19 cellular contexts compared by ENCODE assay signal in genomic region chr7:38546763-38547162, GRCh38.
DNase-seq lines count a peak whose midpoint lies in the region; ATAC-seq and TF ChIP-seq lines count a peak whose summit lies in the region.
"Had no signal": no experiment of that assay in that cellular context is flagged by ENCODE, and none has a peak within 500 bp of the region (broad histone marks: within the 10 kb centered on the region; RNA-seq: fewer than 3 reads in every experiment).

No MANE protein-coding gene starts in this region.

- no peaks in the 10 kb centered on the region for H3K36me3 ChIP-seq in GM23338 (ENCODE audit: insufficient read depth)
- H3K36me3 ChIP-seq in endodermal cell (ENCODE audit: control insufficient read depth, insufficient read depth, low read length), result no peaks in the 10 kb centered on the region
- H3K36me3 ChIP-seq: BLaER1 treated with 17β-estradiol and CSF1 and Interleukin-3, amounts not matched to agents 10 nM and 100 nM had no signal

- H2AFZ ChIP-seq in GM23338, result no peak overlapping the region

- no peaks in the 10 kb centered on the region; the same call in 1 of the 2 replicates for H4K20me1 ChIP-seq in GM23338 (replicated peaks; ENCODE audit: insufficient read depth)
- H4K20me1 ChIP-seq: BLaER1 treated with 17β-estradiol and CSF1 and Interleukin-3, amounts not matched to agents 10 nM and 100 nM had no signal

- no peaks in the 10 kb centered on the region for H3K36me3 Mint-ChIP-seq in GM23338 (ENCODE audit: low read depth)
- H3K36me3 Mint-ChIP-seq in T-helper 17 cell (ENCODE audit: low read depth), result peaks cover 2% of the 10 kb centered on the region
- H3K36me3 Mint-ChIP-seq in endodermal cell (ENCODE audit: low read depth), result no peaks in the 10 kb centered on the region
- no peaks in the 10 kb centered on the region for H3K36me3 Mint-ChIP-seq in activated CD4-positive, alpha-beta memory T cell treated with anti-CD3 and anti-CD28 coated beads, Interleukin-2, amount 10 ng/mL, durations not matched to agents 7 days and 5 days (ENCODE audit: low read depth)
- H3K36me3 Mint-ChIP-seq: CD8-positive, alpha-beta T cell had no signal

- no peaks in the 10 kb centered on the region for H3K79me2 ChIP-seq in GM23338 (replicated peaks; ENCODE audit: insufficient read depth)

- H3K4me1 Mint-ChIP-seq in GM23338 (peaks cover 12% of the 10 kb centered on the region), T-helper 17 cell (peaks cover 3% of the 10 kb centered on the region), endodermal cell (no peaks in the 10 kb centered on the region)
- H3K4me1 Mint-ChIP-seq in activated CD4-positive, alpha-beta memory T cell treated with anti-CD3 and anti-CD28 coated beads, Interleukin-2, amount 10 ng/mL, durations not matched to agents 7 days and 5 days, result no peaks in the 10 kb centered on the region
- H3K4me1 Mint-ChIP-seq: B cell had no signal

- DNase-seq in GM23338 (ENCODE audit: low spot score) (no peak), T-helper 17 cell (no peak), endodermal cell (peak; percentile 41), iPS-NIHi7 (ENCODE audit: extremely low spot score) (peak; percentile 26), NCI-H526 treated with DMSO at 0.1 percent for 48 hours (lab: John Stamatoyannopoulos, UW) (no peak)
- DNase-seq in activated CD4-positive, alpha-beta memory T cell treated with anti-CD3 and anti-CD28 coated beads, Interleukin-2, amount 10 ng/mL, durations not matched to agents 7 days and 5 days, result no peak
- DNase-seq: AML-193; Caco-2; Calu3; CD4-positive, alpha-beta T cell; CD8-positive, alpha-beta T cell; DMS79 treated with DMSO at 0.1 percent for 48 hours; GF-D8 had no signal

- WGBS in endodermal cell (ENCODE audit: insufficient coverage in 1 of 2, insufficient read length in 1 of 2), 2 experiments, result 63 to 79% methylated on average over 2 to 4 of the region's 4 CpGs

- no peak overlapping the region for H3K9ac ChIP-seq in endodermal cell (ENCODE audit: extremely low read depth, low read length, poor library complexity, severe bottlenecking)
- H3K9ac ChIP-seq: BLaER1 treated with 17β-estradiol and CSF1 and Interleukin-3, amounts not matched to agents 10 nM and 100 nM had no signal

- ATAC-seq in GM23338 (peak; percentile 60), T-helper 17 cell (no peak), GM21528 (IDR thresholded peaks at IDR 0.05; ENCODE audit: low FRiP score, unreplicated experiment) (no peak)
- ATAC-seq: A549; CD8-positive, alpha-beta T cell had no signal

- H3K27ac ChIP-seq in GM23338 (ENCODE audit: low read depth) (no peak overlapping the region), endodermal cell (ENCODE audit: low read depth, low read length) (no peak overlapping the region)
- H3K27ac ChIP-seq: 22Rv1; A549; BLaER1 treated with 17β-estradiol and CSF1 and Interleukin-3, amounts not matched to agents 10 nM and 100 nM; C4-2B had no signal

- CTCF ChIA-PET in activated CD4-positive, alpha-beta memory T cell treated with anti-CD3 and anti-CD28 coated beads, Interleukin-2, amount 10 ng/mL, durations not matched to agents 7 days and 5 days (lab: Charles Lee), result no interaction called here

- H3K9me3 ChIP-seq in T-helper 17 cell (ENCODE audit: control insufficient read depth, low read length, poor library complexity, severe bottlenecking), result no peaks in the 10 kb centered on the region
- H3K9me3 ChIP-seq in endodermal cell (ENCODE audit: control insufficient read depth, low read length), result no peaks in the 10 kb centered on the region
- H3K9me3 ChIP-seq: A549; BLaER1 treated with 17β-estradiol and CSF1 and Interleukin-3, amounts not matched to agents 10 nM and 100 nM; Caco-2 had no signal

- POLR2A ChIA-PET in activated CD4-positive, alpha-beta memory T cell treated with anti-CD3 and anti-CD28 coated beads, Interleukin-2, amount 10 ng/mL, durations not matched to agents 7 days and 5 days (lab: Charles Lee), result no interaction called here

- H3K4me2 ChIP-seq in GM23338, result no peak overlapping the region
- H3K4me2 ChIP-seq: A549; BLaER1 treated with 17β-estradiol and CSF1 and Interleukin-3, amounts not matched to agents 10 nM and 100 nM had no signal

- H3K27me3 Mint-ChIP-seq in GM23338 (ENCODE audit: insufficient read depth, low read depth, poor library complexity) (no peaks in the 10 kb centered on the region), T-helper 17 cell (peaks cover 30% of the 10 kb centered on the region), endodermal cell (ENCODE audit: insufficient read depth) (no peaks in the 10 kb centered on the region)
- H3K27me3 Mint-ChIP-seq in activated CD4-positive, alpha-beta memory T cell treated with anti-CD3 and anti-CD28 coated beads, Interleukin-2, amount 10 ng/mL, durations not matched to agents 7 days and 5 days, result peaks cover 11% of the 10 kb centered on the region

- H3K4me3 ChIP-seq in GM23338 (no peak overlapping the region), endodermal cell (ENCODE audit: low read length) (no peak overlapping the region)
- H3K4me3 ChIP-seq: A549; BLaER1 treated with 17β-estradiol and CSF1 and Interleukin-3, amounts not matched to agents 10 nM and 100 nM had no signal

- H3F3A ChIP-seq in GM23338 (replicated peaks; ENCODE audit: low read depth), result no peaks in the 10 kb centered on the region

- TF ChIP-seq CTCF in GM23338 (conservative IDR thresholded peaks at IDR 0.05; ENCODE audit: low read depth in 2 of 2) (no peak), endodermal cell (conservative IDR thresholded peaks at IDR 0.05) (no peak)

- H3K9me2 ChIP-seq in GM23338 (ENCODE audit: insufficient read depth), result 0 out of 2 replicates have a peak, but pooled peaks cover 6% of the 10 kb centered on the region

- no peak overlapping the region for H3K27ac Mint-ChIP-seq in GM23338
- no peak overlapping the region for H3K27ac Mint-ChIP-seq in T-helper 17 cell
- no peak overlapping the region for H3K27ac Mint-ChIP-seq in endodermal cell
- H3K27ac Mint-ChIP-seq in activated CD4-positive, alpha-beta memory T cell treated with anti-CD3 and anti-CD28 coated beads, Interleukin-2, amount 10 ng/mL, durations not matched to agents 7 days and 5 days, result no peak overlapping the region
- H3K27ac Mint-ChIP-seq: B cell; CD4-positive, alpha-beta T cell; CD8-positive, alpha-beta T cell had no signal

- no peak overlapping the region for H3K4me3 Mint-ChIP-seq in GM23338
- peak overlapping the region; percentile 19 for H3K4me3 Mint-ChIP-seq in T-helper 17 cell
- H3K4me3 Mint-ChIP-seq in endodermal cell, result no peak overlapping the region
- no peak overlapping the region for H3K4me3 Mint-ChIP-seq in activated CD4-positive, alpha-beta memory T cell treated with anti-CD3 and anti-CD28 coated beads, Interleukin-2, amount 10 ng/mL, durations not matched to agents 7 days and 5 days
- H3K4me3 Mint-ChIP-seq: B cell; CD4-positive, alpha-beta T cell; CD8-positive, alpha-beta T cell had no signal

- no peaks in the 10 kb centered on the region for H3K27me3 ChIP-seq in GM23338 (ENCODE audit: insufficient read depth)
- H3K27me3 ChIP-seq in endodermal cell (ENCODE audit: control insufficient read depth, insufficient read depth, low read length, poor library complexity, severe bottlenecking), result no peaks in the 10 kb centered on the region
- H3K27me3 ChIP-seq: BLaER1 treated with 17β-estradiol and CSF1 and Interleukin-3, amounts not matched to agents 10 nM and 100 nM had no signal

- H3K4me1 ChIP-seq in GM23338 (ENCODE audit: insufficient read depth) (peaks cover 11% of the 10 kb centered on the region; the same call in 1 of the 2 replicates), endodermal cell (ENCODE audit: control insufficient read depth, insufficient read depth, low read length) (no peaks in the 10 kb centered on the region)
- H3K4me1 ChIP-seq: A549, Caco-2 had no signal

- H3K9me3 Mint-ChIP-seq in GM23338, result no peaks in the 10 kb centered on the region
- no peaks in the 10 kb centered on the region for H3K9me3 Mint-ChIP-seq in endodermal cell
- no peaks in the 10 kb centered on the region for H3K9me3 Mint-ChIP-seq in activated CD4-positive, alpha-beta memory T cell treated with anti-CD3 and anti-CD28 coated beads, Interleukin-2, amount 10 ng/mL, durations not matched to agents 7 days and 5 days
- H3K9me3 Mint-ChIP-seq: CD4-positive, alpha-beta T cell; CD8-positive, alpha-beta T cell had no signal

TF ChIP-seq in GM23338, 12 proteins besides CTCF, POLR2A, EP300 and RAD21 (continues in another document):
- no peak for TF ChIP-seq NANOG (IDR thresholded peaks at IDR 0.05; ENCODE audit: borderline replicate concordance)
- TF ChIP-seq ZNF331 (CRISPR knock-in tag; IDR thresholded peaks at IDR 0.05; ENCODE audit: low read depth), result no peak
- no peak for TF ChIP-seq REST (IDR thresholded peaks at IDR 0.05; ENCODE audit: unreplicated experiment)
- TF ChIP-seq EZH2phosphoT487 (IDR thresholded peaks at IDR 0.05; ENCODE audit: unreplicated experiment), result no peak
- TF ChIP-seq POLR2AphosphoS5 (IDR thresholded peaks at IDR 0.05; ENCODE audit: low read depth), result no peak
- no peak for TF ChIP-seq STAT1 (IDR thresholded peaks at IDR 0.05; ENCODE audit: unreplicated experiment)
- TF ChIP-seq CREB1 (CRISPR knock-in tag; IDR thresholded peaks at IDR 0.05; ENCODE audit: low read depth), result no peak

Comparison
In these comparisons a context has a peak if more than half of its experiments do, and no peak if none do; other contexts are left out.
1. DNase-seq: peak in endodermal cell (single experiment) and iPS-NIHi7 (single experiment); none in GM23338 (single experiment), T-helper 17 cell (0 of 3), NCI-H526 treated with DMSO at 0.1 percent for 48 hours (single experiment) and activated CD4-positive, alpha-beta memory T cell treated with anti-CD3 and anti-CD28 coated beads, Interleukin-2, amount 10 ng/mL, durations not matched to agents 7 days and 5 days (single experiment).